ENCODE assay signal across 20 cellular contexts in the genomic region with DNA sequence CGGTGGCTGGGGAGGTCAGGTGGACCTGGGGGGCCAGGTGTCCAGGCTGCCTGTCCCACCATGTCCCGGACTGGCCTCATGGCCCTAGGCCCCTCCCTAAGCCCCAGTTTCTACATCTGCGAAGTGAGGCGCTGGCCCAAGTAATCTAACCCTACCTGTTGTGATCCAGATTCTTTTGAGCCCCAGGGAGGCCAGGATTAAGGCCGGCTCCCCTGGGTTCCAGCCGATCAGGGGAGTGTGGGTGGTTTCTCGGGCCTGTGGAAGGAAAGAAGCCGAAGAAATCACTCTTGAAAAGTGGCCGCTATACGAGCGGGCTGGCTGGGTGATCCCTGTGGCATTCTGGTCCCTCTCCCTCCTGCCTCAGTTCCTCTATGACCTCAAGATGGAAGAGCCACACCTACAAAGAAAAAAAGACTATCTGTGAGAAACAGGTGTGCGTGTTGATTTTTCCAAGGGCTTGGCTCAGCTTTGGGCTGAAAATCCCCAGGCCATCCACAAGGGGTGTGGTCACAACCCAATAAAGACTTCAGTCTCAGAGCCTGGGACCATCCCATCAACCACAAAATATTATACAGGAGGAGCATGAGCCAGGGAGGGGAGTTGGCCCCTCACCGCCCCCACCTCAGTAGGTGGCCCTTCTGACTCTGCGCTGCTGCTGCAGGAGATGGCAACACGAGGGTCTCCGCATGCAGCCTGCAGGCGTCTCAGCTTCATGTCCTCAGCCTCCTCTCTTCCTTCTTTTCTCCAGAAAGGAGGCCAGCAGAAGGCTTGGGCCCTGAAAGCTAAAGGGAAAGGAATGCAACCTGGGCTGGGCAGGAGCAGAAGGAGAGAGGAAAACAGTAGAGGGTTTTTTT. TPM values are rescaled to one million over a fixed set of nuclear protein-coding genes. Genes with fewer than 3 reads are reported as not detected.
"Had no signal": no experiment of that assay in that cellular context is flagged by ENCODE, and none has a peak within 500 bp of the region (broad histone marks: within the 10 kb centered on the region; RNA-seq: fewer than 3 reads in every experiment).

No MANE protein-coding gene starts in this region.

- H3K9me3 Mint-ChIP-seq: activated CD4-positive, alpha-beta memory T cell treated with anti-CD3 and anti-CD28 coated beads for 36 hours; activated T-cell treated with anti-CD3 and anti-CD28 coated beads, Interleukin-2, amount 50 U/mL, for 24 hours; nephron; stimulated activated naive CD8-positive, alpha-beta T cell treated with anti-CD3 and anti-CD28 coated beads, Interleukin-15, amount 100 ng/mL, for 72 hours; T-cell had no signal

- H3K4me1 ChIP-seq: left lung, testis had no signal

- H3K27ac ChIP-seq: left lung, right lobe of liver, spleen, testis had no signal

- ATAC-seq: activated CD4-positive, alpha-beta T cell treated with anti-CD3 and anti-CD28 coated beads for 36 hours; activated CD8-positive, alpha-beta memory T cell treated with anti-CD3 and anti-CD28 coated beads, Interleukin-2, amount 10 ng/mL, durations not matched to agents 7 days and 5 days; left lung; stimulated activated naive CD8-positive, alpha-beta T cell treated with anti-CD3 and anti-CD28 coated beads, Interleukin-15, amount 100 ng/mL, for 72 hours; T-cell had no signal

- H3K27me3 ChIP-seq: cardiac muscle cell, dorsolateral prefrontal cortex, left lung, right lobe of liver, spleen, testis had no signal

- H3K27me3 Mint-ChIP-seq: activated CD4-positive, alpha-beta T cell treated with anti-CD3 and anti-CD28 coated beads for 36 hours; stimulated activated naive CD8-positive, alpha-beta T cell treated with anti-CD3 and anti-CD28 coated beads, Interleukin-15, amount 100 ng/mL, for 72 hours; T-cell had no signal

- H3K36me3 Mint-ChIP-seq: activated CD4-positive, alpha-beta memory T cell treated with anti-CD3 and anti-CD28 coated beads for 36 hours; activated CD8-positive, alpha-beta memory T cell treated with anti-CD3 and anti-CD28 coated beads, Interleukin-2, amount 10 ng/mL, durations not matched to agents 7 days and 5 days; T-cell had no signal

- DNase-seq: activated CD4-positive, alpha-beta memory T cell treated with anti-CD3 and anti-CD28 coated beads for 36 hours; activated CD4-positive, alpha-beta T cell treated with anti-CD3 and anti-CD28 coated beads for 36 hours; activated CD8-positive, alpha-beta memory T cell treated with anti-CD3 and anti-CD28 coated beads, Interleukin-2, amount 10 ng/mL, durations not matched to agents 7 days and 5 days; activated naive CD4-positive, alpha-beta T cell treated with anti-CD3 and anti-CD28 coated beads, Interleukin-2, amount 50 U/mL, for 16 hours; activated T-cell treated with anti-CD3 and anti-CD28 coated beads, Interleukin-2, amount 50 U/mL, for 24 hours; dorsolateral prefrontal cortex; erythroblast; left lung; right lobe of liver; spleen; stimulated activated naive CD8-positive, alpha-beta T cell treated with anti-CD3 and anti-CD28 coated beads, Interleukin-15, amount 100 ng/mL, for 72 hours; T-cell; T1000; testis had no signal

- H3K4me3 Mint-ChIP-seq: activated CD4-positive, alpha-beta memory T cell treated with anti-CD3 and anti-CD28 coated beads for 36 hours; activated CD4-positive, alpha-beta T cell treated with anti-CD3 and anti-CD28 coated beads for 36 hours; activated CD8-positive, alpha-beta memory T cell treated with anti-CD3 and anti-CD28 coated beads, Interleukin-2, amount 10 ng/mL, durations not matched to agents 7 days and 5 days; activated T-cell treated with anti-CD3 and anti-CD28 coated beads, Interleukin-2, amount 50 U/mL, for 24 hours; nephron; stimulated activated naive CD8-positive, alpha-beta T cell treated with anti-CD3 and anti-CD28 coated beads, Interleukin-15, amount 100 ng/mL, for 72 hours; T-cell had no signal

- H3K4me1 Mint-ChIP-seq: activated CD4-positive, alpha-beta T cell treated with anti-CD3 and anti-CD28 coated beads for 36 hours; activated CD8-positive, alpha-beta memory T cell treated with anti-CD3 and anti-CD28 coated beads, Interleukin-2, amount 10 ng/mL, durations not matched to agents 7 days and 5 days; stimulated activated naive CD8-positive, alpha-beta T cell treated with anti-CD3 and anti-CD28 coated beads, Interleukin-15, amount 100 ng/mL, for 72 hours; T-cell had no signal

- H3K9me3 ChIP-seq: left lung, right lobe of liver, spleen, testis had no signal

- H3K27ac Mint-ChIP-seq: activated CD4-positive, alpha-beta memory T cell treated with anti-CD3 and anti-CD28 coated beads for 36 hours; activated CD4-positive, alpha-beta T cell treated with anti-CD3 and anti-CD28 coated beads for 36 hours; activated CD8-positive, alpha-beta memory T cell treated with anti-CD3 and anti-CD28 coated beads, Interleukin-2, amount 10 ng/mL, durations not matched to agents 7 days and 5 days; activated T-cell treated with anti-CD3 and anti-CD28 coated beads, Interleukin-2, amount 50 U/mL, for 24 hours; nephron; stimulated activated naive CD8-positive, alpha-beta T cell treated with anti-CD3 and anti-CD28 coated beads, Interleukin-15, amount 100 ng/mL, for 72 hours; T-cell had no signal

- H3K4me3 ChIP-seq: cardiac muscle cell, dorsolateral prefrontal cortex, left lung, right lobe of liver, spleen, testis had no signal

- H3K36me3 ChIP-seq: cardiac muscle cell, left lung, right lobe of liver, spleen had no signal

RNA-seq across cellular contexts. Expression of a gene that starts 20.3 kb away (rescaled TPM):
- total RNA-seq: activated CD4-positive, alpha-beta memory T cell treated with anti-CD3 and anti-CD28 coated beads for 36 hours; activated CD4-positive, alpha-beta T cell treated with anti-CD3 and anti-CD28 coated beads for 36 hours; activated CD8-positive, alpha-beta memory T cell treated with anti-CD3 and anti-CD28 coated beads, Interleukin-2, amount 10 ng/mL, durations not matched to agents 7 days and 5 days; cardiac muscle cell; left lung; omental fat pad; pulmonary artery endothelial cell; T-cell had no signal
- polyA plus RNA-seq: cardiac muscle cell, keratinocyte had no signal

RNA-seq across cellular contexts. Expression of a gene that starts 25.9 kb away (rescaled TPM):
- total RNA-seq: activated CD4-positive, alpha-beta memory T cell treated with anti-CD3 and anti-CD28 coated beads for 36 hours; activated CD4-positive, alpha-beta T cell treated with anti-CD3 and anti-CD28 coated beads for 36 hours; activated CD8-positive, alpha-beta memory T cell treated with anti-CD3 and anti-CD28 coated beads, Interleukin-2, amount 10 ng/mL, durations not matched to agents 7 days and 5 days; left lung; pulmonary artery endothelial cell; right lobe of liver; ureter had no signal
- polyA plus RNA-seq: keratinocyte had no signal

RNA-seq across cellular contexts. Expression of a gene that starts 44.3 kb away (rescaled TPM):
- total RNA-seq: activated CD8-positive, alpha-beta memory T cell treated with anti-CD3 and anti-CD28 coated beads, Interleukin-2, amount 10 ng/mL, durations not matched to agents 7 days and 5 days; pulmonary artery endothelial cell had no signal
